In the genomic region with DNA sequence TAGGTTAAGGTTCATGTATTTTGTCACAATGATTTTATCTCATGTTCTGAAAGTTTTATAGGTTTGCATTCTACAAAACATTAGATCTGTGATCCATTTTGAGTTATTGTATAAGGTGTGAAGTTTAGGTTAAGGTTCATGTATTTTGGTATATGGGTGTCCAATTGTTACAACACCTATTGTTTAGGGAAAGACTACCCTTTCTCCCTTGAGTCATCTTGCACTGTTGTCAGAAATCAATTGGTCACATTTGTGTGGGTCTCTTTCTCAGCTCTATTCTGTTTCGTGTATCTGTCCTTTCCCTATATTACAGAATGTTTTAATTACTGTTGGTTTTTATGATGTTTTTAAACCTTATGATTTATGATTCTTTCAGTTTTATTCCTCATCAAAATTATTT, we compare ENCODE assay signal across 18 cellular contexts.
"Had no signal": no experiment of that assay in that cellular context is flagged by ENCODE, and none has a peak within 500 bp of the region (broad histone marks: within the 10 kb centered on the region; RNA-seq: fewer than 3 reads in every experiment).

No MANE protein-coding gene starts in this region.

- H3K4me3 ChIP-seq: body of pancreas, heart left ventricle, neural progenitor cell, pancreas, thyroid gland, uterus had no signal

- H3K27ac ChIP-seq: body of pancreas, neural progenitor cell, pancreas, thyroid gland had no signal

- H3K4me1 Mint-ChIP-seq: neural progenitor cell had no signal

- H3K27me3 Mint-ChIP-seq: dendritic cell treated with granulocyte-macrophage colony-stimulating factor and Interleukin-4, amounts not matched to agents 40 ng/mL and 50 ng/mL, for 4 days had no signal

- ATAC-seq: body of pancreas; heart left ventricle; stimulated activated effector memory CD8-positive, alpha-beta T cell treated with anti-CD3 and anti-CD28 coated beads, Interleukin-12 subunit alpha, Interleukin-12 subunit beta, amount 100 ng/mL, for 72 hours had no signal

- H3K27ac Mint-ChIP-seq: activated T-helper 2 cell treated with anti-CD3 and anti-CD28 coated beads, Interferon-gamma antibody, Interleukin-2, Interleukin-4, amounts not matched to agents 10 μg/mL and 5 μg/mL and 100 μg/mL, durations not matched to agents 14 hours and 24 hours and 36 hours; dendritic cell treated with granulocyte-macrophage colony-stimulating factor and Interleukin-4, amounts not matched to agents 40 ng/mL and 50 ng/mL, for 4 days; neural progenitor cell; stimulated activated effector memory CD8-positive, alpha-beta T cell treated with anti-CD3 and anti-CD28 coated beads, Interleukin-12 subunit alpha, Interleukin-12 subunit beta, amount 100 ng/mL, for 72 hours had no signal

- H3K4me3 Mint-ChIP-seq: dendritic cell treated with granulocyte-macrophage colony-stimulating factor and Interleukin-4, amounts not matched to agents 40 ng/mL and 50 ng/mL, for 4 days; immature natural killer cell; neural progenitor cell; stimulated activated effector memory CD8-positive, alpha-beta T cell treated with anti-CD3 and anti-CD28 coated beads, Interleukin-12 subunit alpha, Interleukin-12 subunit beta, amount 100 ng/mL, for 72 hours had no signal

- H3K36me3 ChIP-seq: heart left ventricle, neural progenitor cell, pancreas, thyroid gland, uterus had no signal

- H3K9me3 Mint-ChIP-seq: stimulated activated effector memory CD8-positive, alpha-beta T cell treated with anti-CD3 and anti-CD28 coated beads, Interleukin-12 subunit alpha, Interleukin-12 subunit beta, amount 100 ng/mL, for 72 hours had no signal

- DNase-seq: activated CD4-positive, alpha-beta T cell treated with anti-CD3 and anti-CD28 coated beads, Interleukin-2, amount 50 U/mL, for 1 hour; activated CD4-positive, CD25-positive, alpha-beta regulatory T cell; activated naive CD4-positive, alpha-beta T cell treated with anti-CD3 and anti-CD28 coated beads, Interleukin-2, amount 50 U/mL, for 16 hours; amniotic stem cell; body of pancreas; effector memory CD4-positive, alpha-beta T cell; heart left ventricle; immature natural killer cell; pancreas; stimulated activated CD4-positive, alpha-beta T cell treated with anti-CD3 and anti-CD28 coated beads, Interleukin-12 subunit alpha, Interleukin-12 subunit beta, amount 100 ng/mL, for 4 hours; stimulated activated CD4-positive, alpha-beta T cell treated with anti-CD3 and anti-CD28 coated beads, Interleukin-2, amount 100 ng/mL, for 24 hours; SW 1271; thyroid gland; uterus had no signal

- H3K27me3 ChIP-seq: body of pancreas, heart left ventricle, neural progenitor cell, pancreas, thyroid gland, uterus had no signal

- H3K9me3 ChIP-seq: body of pancreas, heart left ventricle, pancreas, thyroid gland, uterus had no signal

- H3K36me3 Mint-ChIP-seq: immature natural killer cell had no signal
